Comparison of ENCODE assay signal across 28 cellular contexts in the genomic region with DNA sequence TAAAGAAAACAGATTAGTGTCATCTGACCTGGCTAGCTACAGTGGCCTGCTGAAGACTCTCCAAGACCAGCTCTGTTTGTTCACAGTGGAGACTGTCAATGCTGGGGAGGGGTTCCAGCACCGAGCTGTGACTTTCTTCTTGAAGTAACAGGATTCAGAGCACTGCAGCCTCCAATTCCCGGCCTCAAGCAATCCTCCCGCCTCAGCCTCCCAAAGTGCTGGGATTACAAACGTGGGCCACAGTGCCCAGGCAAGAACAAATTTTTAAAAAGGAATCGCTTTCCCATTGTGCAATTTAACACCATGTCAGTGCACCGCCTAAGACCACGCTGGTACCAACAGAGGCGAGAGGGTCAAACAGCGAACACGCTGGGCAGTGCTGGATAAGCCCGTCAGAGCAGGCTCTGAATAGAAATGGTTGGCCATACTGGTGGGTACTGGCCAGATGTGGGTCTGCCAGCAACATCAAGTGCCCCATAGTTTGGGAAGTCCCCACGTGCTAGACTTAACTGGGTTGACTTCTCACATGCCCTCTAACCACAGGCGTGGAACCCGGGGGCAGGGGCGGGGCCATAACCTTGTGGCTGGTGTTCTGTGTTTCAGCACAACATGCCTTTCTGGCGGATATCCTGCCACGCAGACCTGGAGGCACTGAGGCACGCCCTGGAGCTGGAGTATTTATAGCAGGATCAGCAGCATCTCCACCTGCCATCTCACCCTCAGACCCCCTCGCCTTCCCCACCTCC.
DNase-seq lines count a peak whose midpoint lies in the region; ATAC-seq and TF ChIP-seq lines count a peak whose summit lies in the region.
"Had no signal": no experiment of that assay in that cellular context is flagged by ENCODE, and none has a peak within 500 bp of the region (broad histone marks: within the 10 kb centered on the region; RNA-seq: fewer than 3 reads in every experiment).

No MANE protein-coding gene starts in this region.

- intact Hi-C loops in dorsolateral prefrontal cortex (cut with DNase I) = no loop called here

- no peak for ATAC-seq in activated naive CD8-positive, alpha-beta T cell treated with anti-CD3 and anti-CD28 coated beads, Interleukin-2, amount 50 U/mL, for 24 hours
- no peak for ATAC-seq in natural killer cell treated with Interleukin-12 subunit alpha and Interleukin-12 subunit beta and Interleukin-15 and Interleukin-18, amount 100 ng/mL, for 72 hours
- no peak for ATAC-seq in GM19463 (IDR thresholded peaks at IDR 0.05; ENCODE audit: unreplicated experiment)
- ATAC-seq: activated CD8-positive, alpha-beta memory T cell treated with anti-CD3 and anti-CD28 coated beads, Interleukin-2, amount 10 ng/mL, durations not matched to agents 7 days and 5 days; gastroesophageal sphincter had no signal

- no peaks in the 10 kb centered on the region for H3K36me3 Mint-ChIP-seq in activated naive CD8-positive, alpha-beta T cell treated with anti-CD3 and anti-CD28 coated beads, Interleukin-2, amount 50 U/mL, for 24 hours (ENCODE audit: low read depth)
- no peaks in the 10 kb centered on the region for H3K36me3 Mint-ChIP-seq in natural killer cell treated with Interleukin-12 subunit alpha and Interleukin-12 subunit beta and Interleukin-15 and Interleukin-18, amount 100 ng/mL, for 72 hours
- H3K36me3 Mint-ChIP-seq: activated CD8-positive, alpha-beta memory T cell treated with anti-CD3 and anti-CD28 coated beads, Interleukin-2, amount 10 ng/mL, durations not matched to agents 7 days and 5 days; activated naive CD8-positive, alpha-beta T cell; CD8-positive, alpha-beta memory T cell had no signal

- H3K4me3 Mint-ChIP-seq in activated naive CD8-positive, alpha-beta T cell treated with anti-CD3 and anti-CD28 coated beads, Interleukin-2, amount 50 U/mL, for 24 hours = no peak overlapping the region
- H3K4me3 Mint-ChIP-seq in natural killer cell treated with Interleukin-12 subunit alpha and Interleukin-12 subunit beta and Interleukin-15 and Interleukin-18, amount 100 ng/mL, for 72 hours = no peak overlapping the region
- H3K4me3 Mint-ChIP-seq: activated CD8-positive, alpha-beta memory T cell treated with anti-CD3 and anti-CD28 coated beads, Interleukin-2, amount 10 ng/mL, durations not matched to agents 7 days and 5 days; activated naive CD8-positive, alpha-beta T cell; CD8-positive, alpha-beta memory T cell had no signal

- H3K4me3 ChIP-seq in GM12865 (ENCODE audit: low read depth, low read length) (no peak overlapping the region), dorsolateral prefrontal cortex (no peak overlapping the region)
- H3K4me3 ChIP-seq: gastroesophageal sphincter, hepatocyte, lung, MG63, sigmoid colon, testis had no signal

- H3K27ac Mint-ChIP-seq in activated naive CD8-positive, alpha-beta T cell treated with anti-CD3 and anti-CD28 coated beads, Interleukin-2, amount 50 U/mL, for 24 hours = no peak overlapping the region
- H3K27ac Mint-ChIP-seq in natural killer cell treated with Interleukin-12 subunit alpha and Interleukin-12 subunit beta and Interleukin-15 and Interleukin-18, amount 100 ng/mL, for 72 hours = no peak overlapping the region
- H3K27ac Mint-ChIP-seq: activated CD8-positive, alpha-beta memory T cell treated with anti-CD3 and anti-CD28 coated beads, Interleukin-2, amount 10 ng/mL, durations not matched to agents 7 days and 5 days; activated naive CD8-positive, alpha-beta T cell had no signal

- no peaks in the 10 kb centered on the region for H3K9me3 Mint-ChIP-seq in activated naive CD8-positive, alpha-beta T cell treated with anti-CD3 and anti-CD28 coated beads, Interleukin-2, amount 50 U/mL, for 24 hours
- no peaks in the 10 kb centered on the region for H3K9me3 Mint-ChIP-seq in natural killer cell treated with Interleukin-12 subunit alpha and Interleukin-12 subunit beta and Interleukin-15 and Interleukin-18, amount 100 ng/mL, for 72 hours
- H3K9me3 Mint-ChIP-seq: CD8-positive, alpha-beta memory T cell had no signal

- no peak for TF ChIP-seq CTCF in GM12865 (IDR thresholded peaks at IDR 0.05; ENCODE audit: insufficient read depth, low read depth, low read length, missing control alignments)
- TF ChIP-seq CTCF in dorsolateral prefrontal cortex (IDR thresholded peaks at IDR 0.05 in 54 of 56, conservative IDR thresholded peaks at IDR 0.05 in 2 of 56; ENCODE audit: low read depth in 1 of 56, partially characterized antibody in 56 of 56) = no peak

- peaks cover 6% of the 10 kb centered on the region for H3K4me1 Mint-ChIP-seq in activated naive CD8-positive, alpha-beta T cell treated with anti-CD3 and anti-CD28 coated beads, Interleukin-2, amount 50 U/mL, for 24 hours
- peaks cover 5% of the 10 kb centered on the region in 2 donors for H3K4me1 Mint-ChIP-seq in natural killer cell treated with Interleukin-12 subunit alpha and Interleukin-12 subunit beta and Interleukin-15 and Interleukin-18, amount 100 ng/mL, for 72 hours (ENCODE audit: low read depth in 2 of 2)

- DNase-seq in activated CD4-positive, alpha-beta T cell treated with anti-CD3 and anti-CD28 coated beads, Interleukin-2, amount 50 U/mL, for 1 hour = peak; percentile 14
- DNase-seq in activated CD4-positive, alpha-beta T cell treated with anti-CD3 and anti-CD28 coated beads for 4 hours = no peak
- DNase-seq in GM12865 (ENCODE audit: low read depth) = peak; percentile 36
- DNase-seq in activated naive CD8-positive, alpha-beta T cell treated with anti-CD3 and anti-CD28 coated beads, Interleukin-2, amount 50 U/mL, for 24 hours = peak; percentile 12
- DNase-seq in natural killer cell treated with Interleukin-12 subunit alpha and Interleukin-12 subunit beta and Interleukin-15 and Interleukin-18, amount 100 ng/mL, for 72 hours (ENCODE audit: low spot score) = peak; percentile 48
- no peak for DNase-seq in dorsolateral prefrontal cortex
- DNase-seq in cerebellar cortex (ENCODE audit: low spot score) = no peak
- DNase-seq: activated CD8-positive, alpha-beta memory T cell treated with anti-CD3 and anti-CD28 coated beads, Interleukin-2, amount 10 ng/mL, durations not matched to agents 7 days and 5 days; activated T-cell treated with anti-CD3 and anti-CD28 coated beads, Interleukin-2, amount 50 U/mL, for 48 hours; dermis blood vessel endothelial cell; DMS153; HCEC 1CT; KBM-7; MG63; NCI-H1417 treated with DMSO at 0.1 percent for 48 hours; NCI-H2081 treated with DMSO at 0.1 percent for 48 hours; NCI-H345; NCI-H774; RPMI8226; sigmoid colon; stimulated activated CD4-positive, alpha-beta T cell treated with anti-CD3 and anti-CD28 coated beads, Interleukin-15, amount 100 ng/mL, for 24 hours; testis had no signal

- peaks cover 18% of the 10 kb centered on the region for H3K27me3 Mint-ChIP-seq in activated naive CD8-positive, alpha-beta T cell treated with anti-CD3 and anti-CD28 coated beads, Interleukin-2, amount 50 U/mL, for 24 hours
- peaks cover 6 to 9% of the 10 kb centered on the region in 2 donors for H3K27me3 Mint-ChIP-seq in natural killer cell treated with Interleukin-12 subunit alpha and Interleukin-12 subunit beta and Interleukin-15 and Interleukin-18, amount 100 ng/mL, for 72 hours

- no peak overlapping the region for H3K27ac ChIP-seq in dorsolateral prefrontal cortex
- H3K27ac ChIP-seq: gastroesophageal sphincter, hepatocyte, sigmoid colon, testis had no signal

- peaks cover 0 to 4% (median 0%) of the 10 kb centered on the region in 45 donors for H3K27me3 ChIP-seq in dorsolateral prefrontal cortex
- H3K27me3 ChIP-seq: gastroesophageal sphincter, hepatocyte, MG63, sigmoid colon, testis had no signal

Comparison
In these comparisons a context has a peak if more than half of its experiments do, and no peak if none do; other contexts are left out.
1. DNase-seq: peak in activated CD4-positive, alpha-beta T cell treated with anti-CD3 and anti-CD28 coated beads, Interleukin-2, amount 50 U/mL, for 1 hour (single experiment), GM12865 (single experiment), activated naive CD8-positive, alpha-beta T cell treated with anti-CD3 and anti-CD28 coated beads, Interleukin-2, amount 50 U/mL, for 24 hours (single experiment) and natural killer cell treated with Interleukin-12 subunit alpha and Interleukin-12 subunit beta and Interleukin-15 and Interleukin-18, amount 100 ng/mL, for 72 hours (single experiment); none in activated CD4-positive, alpha-beta T cell treated with anti-CD3 and anti-CD28 coated beads for 4 hours (0 of 2), dorsolateral prefrontal cortex (0 of 10) and cerebellar cortex (single experiment).